Comparison of ENCODE assay signal across 15 cellular contexts in genomic region chr17:70906808-70907207, GRCh38.
A peak's percentile ranks its signal among the peaks of the same experiment; 100 is the strongest.
DNase-seq lines count a peak whose midpoint lies in the region; ATAC-seq and TF ChIP-seq lines count a peak whose summit lies in the region.
"Had no signal": no experiment of that assay in that cellular context is flagged by ENCODE, and none has a peak within 500 bp of the region (broad histone marks: within the 10 kb centered on the region; RNA-seq: fewer than 3 reads in every experiment).

No MANE protein-coding gene starts in this region.

- no peaks in the 10 kb centered on the region for H3K36me3 ChIP-seq in stomach
- H3K36me3 ChIP-seq: SJSA1 had no signal

- no peak for TF ChIP-seq EP300 in stomach (IDR thresholded peaks at IDR 0.05)

- no peaks in the 10 kb centered on the region for H3K27me3 ChIP-seq in stomach
- H3K27me3 ChIP-seq: SJSA1 had no signal

- peak; percentile 35 for DNase-seq in Daoy (ENCODE audit: low read depth)
- DNase-seq in NCI-H2196 (lab: John Stamatoyannopoulos, UW; ENCODE audit: unreplicated experiment) = peak; percentile 20
- DNase-seq in epithelial cell of prostate (ENCODE audit: low read depth, low spot score) = no peak
- peak; percentile 37 for DNase-seq in mucosa of gallbladder (ENCODE audit: low spot score)
- no peak for DNase-seq in stomach
- no peak for DNase-seq in T-helper 9 cell
- DNase-seq: activated CD4-positive, alpha-beta T cell treated with anti-CD3 and anti-CD28 coated beads for 36 hours; CD4-positive, alpha-beta memory T cell; mucosa of descending colon had no signal

- no peak for TF ChIP-seq CTCF in stomach (IDR thresholded peaks at IDR 0.05)

- TF ChIP-seq POLR2A in stomach (IDR thresholded peaks at IDR 0.05) = no peak

- H3K27ac ChIP-seq in epithelial cell of prostate (peak overlapping the region; percentile 32), stomach (no peak overlapping the region)
- H3K27ac ChIP-seq: KMS-11, SJSA1, skin epidermis had no signal

- H3K9me3 ChIP-seq in stomach = peaks cover 0 to 7% (median 0%) of the 10 kb centered on the region in 4 donors
- H3K9me3 ChIP-seq: mucosa of descending colon had no signal

- ATAC-seq in HG03378 (IDR thresholded peaks at IDR 0.05; ENCODE audit: unreplicated experiment) = no peak
- no peak for ATAC-seq in GM18868 (IDR thresholded peaks at IDR 0.05; ENCODE audit: unreplicated experiment)
- ATAC-seq: activated CD4-positive, alpha-beta T cell treated with anti-CD3 and anti-CD28 coated beads for 36 hours; mucosa of descending colon had no signal

- intact Hi-C loops in stomach (cut with DNase I; ENCODE audit: low total_unique reads) = no loop called here

- WGBS in stomach, 5 donors = 47 to 56% (median 55%) methylated on average over 2 of the region's 2 CpGs

- no peak overlapping the region for H3K4me3 ChIP-seq in stomach
- H3K4me3 ChIP-seq: coronary artery, mucosa of descending colon, SJSA1, skin epidermis had no signal

- H3K4me1 ChIP-seq in stomach = no peaks in the 10 kb centered on the region
- H3K4me1 ChIP-seq: SJSA1 had no signal

Comparison
In these comparisons a context has a peak if more than half of its experiments do, and no peak if none do; other contexts are left out.
1. DNase-seq: peak in Daoy (single experiment), NCI-H2196 (single experiment) and mucosa of gallbladder (single experiment); none in epithelial cell of prostate (single experiment), stomach (single experiment) and T-helper 9 cell (single experiment).